Comparison of ENCODE assay signal across 15 cellular contexts in the genomic region with DNA sequence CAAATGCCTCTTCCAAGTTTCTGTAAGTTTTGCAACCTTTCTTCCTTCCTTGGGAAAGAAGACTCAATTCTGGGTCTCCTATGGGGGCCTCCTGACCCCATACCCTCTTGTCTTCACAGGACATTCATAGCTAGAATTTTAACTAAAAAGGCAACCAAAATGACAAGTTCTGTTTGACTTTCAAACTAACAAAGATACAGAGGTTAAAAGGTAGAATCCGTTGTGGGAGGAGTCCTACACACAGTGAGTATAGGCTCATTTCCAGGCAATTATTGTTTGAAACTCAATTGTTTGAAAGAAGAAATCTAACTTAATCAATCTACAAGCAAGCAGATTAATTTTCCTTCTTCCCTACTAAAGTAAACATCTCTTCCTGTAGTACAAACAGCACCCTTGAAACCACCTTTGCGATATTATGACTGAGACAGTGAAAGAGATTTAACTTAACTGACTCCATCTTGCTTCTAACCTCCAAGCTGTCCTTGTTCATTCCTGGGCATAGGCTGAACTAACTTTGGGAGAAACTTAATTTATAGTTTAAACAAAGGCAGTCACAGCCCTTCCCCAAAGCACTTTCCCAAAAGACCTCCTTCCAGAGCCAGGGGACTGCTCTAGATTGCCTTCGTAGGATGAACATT. TPM values are rescaled to one million over a fixed set of nuclear protein-coding genes. Genes with fewer than 3 reads are reported as not detected.
A peak's percentile ranks its signal among the peaks of the same experiment; 100 is the strongest.
DNase-seq lines count a peak whose midpoint lies in the region; ATAC-seq and TF ChIP-seq lines count a peak whose summit lies in the region.
"Had no signal": no experiment of that assay in that cellular context is flagged by ENCODE, and none has a peak within 500 bp of the region (broad histone marks: within the 10 kb centered on the region; RNA-seq: fewer than 3 reads in every experiment).

No MANE protein-coding gene starts in this region.

- no peaks in the 10 kb centered on the region for H3K27me3 Mint-ChIP-seq in natural killer cell treated with Interleukin-12 subunit alpha and Interleukin-12 subunit beta and Interleukin-15 and Interleukin-18, amount 100 ng/mL, for 72 hours
- peaks cover 0 to 3% of the 10 kb centered on the region in 2 donors for H3K27me3 Mint-ChIP-seq in natural killer cell (ENCODE audit: low read depth in 2 of 2)
- H3K27me3 Mint-ChIP-seq in activated T-helper 17 cell treated with anti-CD3 and anti-CD28 coated beads, Interleukin-2, amount 50 U/mL, for 72 hours = no peaks in the 10 kb centered on the region
- H3K27me3 Mint-ChIP-seq: IgD-negative memory B cell had no signal

- no peaks in the 10 kb centered on the region for H3K9me3 Mint-ChIP-seq in natural killer cell treated with Interleukin-12 subunit alpha and Interleukin-12 subunit beta and Interleukin-15 and Interleukin-18, amount 100 ng/mL, for 72 hours
- no peaks in the 10 kb centered on the region for H3K9me3 Mint-ChIP-seq in natural killer cell
- H3K9me3 Mint-ChIP-seq in activated T-helper 17 cell treated with anti-CD3 and anti-CD28 coated beads, Interleukin-2, amount 50 U/mL, for 72 hours = no peaks in the 10 kb centered on the region
- H3K9me3 Mint-ChIP-seq: IgD-negative memory B cell had no signal

- DNase-seq in natural killer cell treated with Interleukin-12 subunit alpha and Interleukin-12 subunit beta and Interleukin-15 and Interleukin-18, amount 100 ng/mL, for 72 hours (ENCODE audit: low spot score) = no peak
- DNase-seq in natural killer cell (no peak), lower lobe of right lung (no peak), heart left ventricle (no peak), BE2C (no peak), caudate nucleus (lab: John Stamatoyannopoulos, UW) (no peak)
- DNase-seq: effector CD4-positive, alpha-beta T cell; H7; NCI-H1105 treated with DMSO at 0.1 percent for 48 hours; nucleus accumbens had no signal

- no peaks in the 10 kb centered on the region for H3K36me3 Mint-ChIP-seq in natural killer cell treated with Interleukin-12 subunit alpha and Interleukin-12 subunit beta and Interleukin-15 and Interleukin-18, amount 100 ng/mL, for 72 hours
- H3K36me3 Mint-ChIP-seq in natural killer cell = no peaks in the 10 kb centered on the region
- no peaks in the 10 kb centered on the region for H3K36me3 Mint-ChIP-seq in activated T-helper 17 cell treated with anti-CD3 and anti-CD28 coated beads, Interleukin-2, amount 50 U/mL, for 72 hours (ENCODE audit: low read depth)
- H3K36me3 Mint-ChIP-seq: brain had no signal

- peak overlapping the region; percentile 62 for H3K27ac ChIP-seq in lower lobe of right lung
- H3K27ac ChIP-seq in heart left ventricle = peak overlapping the region in 1 of 12 donors; percentile 21
- no peak overlapping the region for H3K27ac ChIP-seq in caudate nucleus (ENCODE audit: low read depth, low read length)

- no peak overlapping the region for H3K4me3 ChIP-seq in lower lobe of right lung
- H3K4me3 ChIP-seq in heart left ventricle = no peak overlapping the region
- H3K4me3 ChIP-seq in BE2C (ENCODE audit: low read depth, low read length) = no peak overlapping the region

- H3K27me3 ChIP-seq in lower lobe of right lung (ENCODE audit: low read depth) = no peaks in the 10 kb centered on the region
- no peaks in the 10 kb centered on the region for H3K27me3 ChIP-seq in heart left ventricle
- H3K27me3 ChIP-seq in BE2C = no peaks in the 10 kb centered on the region

- H3K9me3 ChIP-seq in lower lobe of right lung (no peaks in the 10 kb centered on the region), heart left ventricle (peaks cover 0 to 6% (median 0%) of the 10 kb centered on the region in 12 donors), BE2C (no peaks in the 10 kb centered on the region)

- H3K4me3 Mint-ChIP-seq in natural killer cell treated with Interleukin-12 subunit alpha and Interleukin-12 subunit beta and Interleukin-15 and Interleukin-18, amount 100 ng/mL, for 72 hours = peak overlapping the region; percentile 38
- H3K4me3 Mint-ChIP-seq in natural killer cell = no peak overlapping the region
- peak overlapping the region; percentile 68 for H3K4me3 Mint-ChIP-seq in activated T-helper 17 cell treated with anti-CD3 and anti-CD28 coated beads, Interleukin-2, amount 50 U/mL, for 72 hours
- H3K4me3 Mint-ChIP-seq: brain had no signal

- WGBS in heart left ventricle, 4 donors = 71 to 82% (median 79%) methylated on average over 3 of the region's 3 CpGs

- TF ChIP-seq CTCF in natural killer cell (IDR thresholded peaks at IDR 0.05) (no peak), lower lobe of right lung (IDR thresholded peaks at IDR 0.05) (no peak), heart left ventricle (IDR thresholded peaks at IDR 0.05) (no peak), BE2C (IDR thresholded peaks at IDR 0.05; ENCODE audit: low read depth, low read length) (no peak)

- H3K36me3 ChIP-seq in lower lobe of right lung (no peaks in the 10 kb centered on the region), heart left ventricle (no peaks in the 10 kb centered on the region), BE2C (no peaks in the 10 kb centered on the region)

- H3K4me1 ChIP-seq in lower lobe of right lung (peaks cover 31% of the 10 kb centered on the region), heart left ventricle (peaks cover 0 to 33% (median 11%) of the 10 kb centered on the region in 12 donors), BE2C (no peaks in the 10 kb centered on the region)

- intact Hi-C loops in natural killer cell (cut with micrococcal nuclease) (no loop called here), lower lobe of right lung (cut with DNase I) (no loop called here), heart left ventricle (cut with DNase I) (no loop called here)

- TF ChIP-seq POLR2A in heart left ventricle (IDR thresholded peaks at IDR 0.05) = no peak

- ATAC-seq in natural killer cell treated with Interleukin-12 subunit alpha and Interleukin-12 subunit beta and Interleukin-15 and Interleukin-18, amount 100 ng/mL, for 72 hours = peak in 1 of 2 donors; percentile 69
- ATAC-seq in natural killer cell = no peak
- ATAC-seq in activated T-helper 17 cell treated with anti-CD3 and anti-CD28 coated beads, Interleukin-2, amount 50 U/mL, for 72 hours (replicated peaks) = peak; percentile 71
- no peak for ATAC-seq in lower lobe of right lung
- no peak for ATAC-seq in heart left ventricle
- ATAC-seq in GM19035 (IDR thresholded peaks at IDR 0.05; ENCODE audit: unreplicated experiment) = no peak

- H3K4me1 Mint-ChIP-seq in natural killer cell treated with Interleukin-12 subunit alpha and Interleukin-12 subunit beta and Interleukin-15 and Interleukin-18, amount 100 ng/mL, for 72 hours (ENCODE audit: low read depth in 2 of 2) = peaks cover 31 to 41% of the 10 kb centered on the region in 2 donors
- H3K4me1 Mint-ChIP-seq in natural killer cell = peaks cover 15 to 17% of the 10 kb centered on the region in 2 donors
- peaks cover 24% of the 10 kb centered on the region for H3K4me1 Mint-ChIP-seq in activated T-helper 17 cell treated with anti-CD3 and anti-CD28 coated beads, Interleukin-2, amount 50 U/mL, for 72 hours
- H3K4me1 Mint-ChIP-seq: brain had no signal

- H3K27ac Mint-ChIP-seq in natural killer cell treated with Interleukin-12 subunit alpha and Interleukin-12 subunit beta and Interleukin-15 and Interleukin-18, amount 100 ng/mL, for 72 hours = peak overlapping the region; percentile 67 to 88
- peak overlapping the region in 1 of 2 donors; percentile 85 for H3K27ac Mint-ChIP-seq in natural killer cell
- peak overlapping the region; percentile 81 for H3K27ac Mint-ChIP-seq in activated T-helper 17 cell treated with anti-CD3 and anti-CD28 coated beads, Interleukin-2, amount 50 U/mL, for 72 hours
- H3K27ac Mint-ChIP-seq: brain had no signal

RNA-seq across cellular contexts. Expression of a gene that starts 14.4 kb away (rescaled TPM):
- 100 to 1,000 TPM; 111 to 321 TPM for total RNA-seq in natural killer cell treated with Interleukin-12 subunit alpha and Interleukin-12 subunit beta and Interleukin-15 and Interleukin-18, amount 100 ng/mL, for 72 hours
- total RNA-seq in natural killer cell = 10 to 100 TPM in 2 of 3 donors, 1 to 10 TPM in 1; 9.5 to 27.7 (median 18.4) TPM
- total RNA-seq in activated T-helper 17 cell treated with anti-CD3 and anti-CD28 coated beads, Interleukin-2, amount 50 U/mL, for 72 hours = 10 to 100 TPM; 33.6 to 36.1 TPM
- total RNA-seq in lower lobe of right lung = 168 TPM
- total RNA-seq in heart left ventricle = 10 to 100 TPM in 8 of 9 donors, 1 to 10 TPM in 1; 7.0 to 80.4 (median 22.4) TPM
- 10 to 100 TPM; 15.2 to 18.3 TPM for polyA plus RNA-seq in heart left ventricle
- polyA plus RNA-seq in BE2C (2012; ENCODE audit: insufficient read depth, insufficient read length, low read depth) = 0.45 TPM
- total RNA-seq: H7, SK-MEL-5 had no signal
